25 cellular contexts compared by ENCODE assay signal in the genomic region with DNA sequence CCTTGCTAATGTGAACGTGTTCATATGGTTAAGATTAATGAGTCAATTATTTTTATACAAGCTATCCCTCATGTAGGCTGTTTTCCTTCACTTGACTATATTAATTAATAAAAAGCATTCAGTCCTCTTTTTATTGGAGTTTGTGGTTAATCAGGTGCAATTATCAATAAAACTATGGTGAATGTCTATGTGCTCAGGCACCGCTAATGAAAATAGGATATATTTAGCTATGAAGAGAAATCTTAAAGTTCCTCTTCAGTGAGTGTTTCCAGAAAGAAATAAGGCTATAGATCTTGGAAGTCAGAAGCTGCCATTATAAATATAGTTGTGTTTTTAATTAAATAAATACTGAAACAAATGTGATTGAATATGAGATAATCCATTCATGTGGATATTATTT.
"Had no signal": no experiment of that assay in that cellular context is flagged by ENCODE, and none has a peak within 500 bp of the region (broad histone marks: within the 10 kb centered on the region; RNA-seq: fewer than 3 reads in every experiment).

No MANE protein-coding gene starts in this region.

- ATAC-seq: Panc1, Right ventricle myocardium inferior had no signal

- H3K9me3 ChIP-seq: SJCRH30 had no signal

- H3K36me3 ChIP-seq: SJCRH30 had no signal

- H3K27me3 ChIP-seq: SJCRH30 had no signal

- DNase-seq: Karpas-422, MM.1S, MV-4-11, NCI-H1092, NCI-H1105, NCI-H1417 treated with DMSO at 0.1 percent for 48 hours, NCI-H1436 treated with DMSO at 0.1 percent for 48 hours, NCI-H1694 treated with DMSO at 0.1 percent for 48 hours, NCI-H187 treated with DMSO at 0.1 percent for 48 hours, NCI-H2029, NCI-H2081, NCI-H2171 treated with DMSO at 0.1 percent for 48 hours, NCI-H2227 treated with DMSO at 0.1 percent for 48 hours, NCI-H345, NCI-H524 treated with DMSO at 0.1 percent for 48 hours, NCI-H774, PC-9, SHP77, SIG-M5, SJCRH30, SW 1271, T-helper 1 cell had no signal

- H3K4me3 ChIP-seq: PC-9, SJCRH30 had no signal

- H2AFZ ChIP-seq: PC-9 had no signal

- H3K4me1 ChIP-seq: SJCRH30 had no signal

- H3K27ac ChIP-seq: PC-9, RWPE1, SJCRH30 had no signal

- H3K4me2 ChIP-seq: PC-9 had no signal
